Comparison of ENCODE assay signal across 1 cellular context in genomic region chr2:47108638-47109372, GRCh38.
TF ChIP-seq lines count a peak whose summit lies in the region.

No MANE protein-coding gene starts in this region.

TF ChIP-seq in GM23338, 12 proteins besides CTCF, POLR2A, EP300 and RAD21 (continued from another document):
- TF ChIP-seq REST (IDR thresholded peaks at IDR 0.05; ENCODE audit: unreplicated experiment) = no peak
- no peak for TF ChIP-seq ETS1 (IDR thresholded peaks at IDR 0.05)
- no peak for TF ChIP-seq ZNF114 (CRISPR knock-in tag; IDR thresholded peaks at IDR 0.05)
- no peak for TF ChIP-seq STAT1 (IDR thresholded peaks at IDR 0.05; ENCODE audit: unreplicated experiment)
- TF ChIP-seq EZH2 (IDR thresholded peaks at IDR 0.05; ENCODE audit: low read depth, unreplicated experiment) = no peak
- no peak for TF ChIP-seq ZNF331 (CRISPR knock-in tag; IDR thresholded peaks at IDR 0.05; ENCODE audit: low read depth)
